Comparison of ENCODE assay signal across 8 cellular contexts in genomic region chr3:177338697-177339219, GRCh38.
DNase-seq lines count a peak whose midpoint lies in the region; ATAC-seq and TF ChIP-seq lines count a peak whose summit lies in the region.

No MANE protein-coding gene starts in this region.

- H3K4me1 ChIP-seq in Caco-2, result peaks cover 46% of the 10 kb centered on the region

- H3K4me3 ChIP-seq in Caco-2 (ENCODE audit: low read depth, low read length), result no peak overlapping the region

- peaks cover 24% of the 10 kb centered on the region for H3K4me1 Mint-ChIP-seq in Caco-2 (ENCODE audit: low read depth, unreplicated experiment)

- H3K9me3 Mint-ChIP-seq in Caco-2 (ENCODE audit: unreplicated experiment), result no peaks in the 10 kb centered on the region

- no peak overlapping the region for H3K4me3 Mint-ChIP-seq in Caco-2 (ENCODE audit: unreplicated experiment)

- H3K27me3 Mint-ChIP-seq in Caco-2 (ENCODE audit: insufficient read depth, unreplicated experiment), result no peaks in the 10 kb centered on the region

- peak; percentile 72 to 73 for DNase-seq in Caco-2
- peak; percentile 92 for DNase-seq in SIG-M5 (lab: John Stamatoyannopoulos, UW)
- DNase-seq in left lobe of liver (ENCODE audit: low spot score), result no peak
- no peak for DNase-seq in NCI-H774 (lab: John Stamatoyannopoulos, UW)
- no peak for DNase-seq in DMS 273 treated with DMSO at 0.1 percent for 48 hours (lab: John Stamatoyannopoulos, UW)
- DNase-seq in cerebellar cortex (ENCODE audit: low spot score), result no peak

- no peaks in the 10 kb centered on the region for H3K36me3 ChIP-seq in Caco-2 (ENCODE audit: control insufficient read depth, insufficient read depth, low read length)

- no peaks in the 10 kb centered on the region for H3K27me3 ChIP-seq in Caco-2 (replicated peaks; ENCODE audit: control insufficient read depth, insufficient read depth, low read length)

- intact Hi-C loops in Caco-2 (cut with micrococcal nuclease; ENCODE audit: unreplicated experiment), result loop anchor here (1.0 to 2.0 kb wide), 5 partner anchors 18 to 141 kb away; partner anchors contain the start of gene TBL1XR1

- no peaks in the 10 kb centered on the region for H3K36me3 Mint-ChIP-seq in Caco-2 (ENCODE audit: insufficient read depth, unreplicated experiment)

- BruUV-seq in Caco-2 (replicated peaks; lab: Mats Ljungman, UMichigan), result no TSS peak

- no peak for TF ChIP-seq CTCF in Caco-2 (IDR thresholded peaks at IDR 0.05; ENCODE audit: insufficient read depth in 1 of 2, low read depth in 1 of 2, low read length in 1 of 2, severe bottlenecking in 1 of 2, unreplicated experiment in 1 of 2)

- ATAC-seq in HG02798 (IDR thresholded peaks at IDR 0.05; ENCODE audit: poor library complexity, unreplicated experiment) (peak; percentile 31), left lobe of liver (peak; percentile 84), GM19324 (IDR thresholded peaks at IDR 0.05; ENCODE audit: low FRiP score, unreplicated experiment) (no peak)

- CTCF ChIA-PET in Caco-2 (lab: Charles Lee), result interaction anchor here (0.5 to 1.0 kb wide), 3 partner anchors 20 to 39 kb away, joined by 4 to 8 read pairs (median 4); no protein-coding TSS in a partner anchor

- POLR2A ChIA-PET in Caco-2 (lab: Charles Lee), result interaction anchor here (0.6 to 1.1 kb wide), 3 partner anchors 20 to 286 kb away, joined by 3 to 5 read pairs (median 3); no protein-coding TSS in a partner anchor

- no peaks in the 10 kb centered on the region for H3K9me3 ChIP-seq in Caco-2

- H3K27ac Mint-ChIP-seq in Caco-2 (ENCODE audit: unreplicated experiment), result peak overlapping the region; percentile 18

Comparison
In these comparisons a context has a peak if more than half of its experiments do, and no peak if none do; other contexts are left out.
1. DNase-seq: peak in Caco-2 (2 of 2) and SIG-M5 (single experiment); none in left lobe of liver (single experiment), NCI-H774 (single experiment), DMS 273 treated with DMSO at 0.1 percent for 48 hours (single experiment) and cerebellar cortex (single experiment).